Comparison of ENCODE assay signal across 8 cellular contexts in genomic region chr7:100544949-100545635, GRCh38.
DNase-seq lines count a peak whose midpoint lies in the region; TF ChIP-seq lines count a peak whose summit lies in the region.

No MANE protein-coding gene starts in this region.

- H3K36me3 ChIP-seq in NT2/D1 (ENCODE audit: insufficient read depth, insufficient read length, low read length) (peaks cover 6% of the 10 kb centered on the region), parathyroid adenoma (ENCODE audit: control insufficient read depth, insufficient read depth, low read length) (no peaks in the 10 kb centered on the region)

- no peak overlapping the region for H3K4me3 ChIP-seq in NT2/D1 (ENCODE audit: insufficient read length, low read depth)
- H3K4me3 ChIP-seq in epithelial cell of esophagus (ENCODE audit: low read length), result no peak overlapping the region
- H3K4me3 ChIP-seq in parathyroid adenoma (ENCODE audit: low read depth, low read length), result no peak overlapping the region

- H3K4me3 Mint-ChIP-seq in T-helper 1 cell treated with Interleukin-12 subunit alpha and Interleukin-12 subunit beta and Interleukin-4 antibody, amounts not matched to agents 30 μg/mL and 1 μg/mL, for 36 hours, result peak overlapping the region; percentile 64

- DNase-seq in T-helper 1 cell (no peak), NT2/D1 (ENCODE audit: low read depth, low spot score) (no peak), epithelial cell of esophagus (ENCODE audit: low read depth) (peak; percentile 46), NCI-H1105 treated with DMSO at 0.1 percent for 48 hours (lab: John Stamatoyannopoulos, UW) (no peak), HPDE6-E6E7 (ENCODE audit: extremely low spot score) (no peak)
- no peak for DNase-seq in stimulated activated CD4-positive, alpha-beta T cell treated with anti-CD3 and anti-CD28 coated beads, Interleukin-4, amount 100 ng/mL, for 4 hours

- H3K4me1 ChIP-seq in NT2/D1 (ENCODE audit: insufficient read depth, insufficient read length) (peaks cover 5% of the 10 kb centered on the region), parathyroid adenoma (peaks cover 46% of the 10 kb centered on the region)

- H3K4me2 ChIP-seq in parathyroid adenoma (ENCODE audit: low read length), result peak overlapping the region; percentile 5

- peak overlapping the region; percentile 36 for H2AFZ ChIP-seq in parathyroid adenoma

- no peaks in the 10 kb centered on the region for H3K9me3 Mint-ChIP-seq in T-helper 1 cell treated with Interleukin-12 subunit alpha and Interleukin-12 subunit beta and Interleukin-4 antibody, amounts not matched to agents 30 μg/mL and 1 μg/mL, for 36 hours

- peaks cover 10% of the 10 kb centered on the region for H3K79me2 ChIP-seq in parathyroid adenoma

- peaks cover 16% of the 10 kb centered on the region for H3K36me3 Mint-ChIP-seq in T-helper 1 cell treated with Interleukin-12 subunit alpha and Interleukin-12 subunit beta and Interleukin-4 antibody, amounts not matched to agents 30 μg/mL and 1 μg/mL, for 36 hours (ENCODE audit: low read depth)

- peak overlapping the region; percentile 93 for H3K27ac Mint-ChIP-seq in T-helper 1 cell treated with Interleukin-12 subunit alpha and Interleukin-12 subunit beta and Interleukin-4 antibody, amounts not matched to agents 30 μg/mL and 1 μg/mL, for 36 hours

- H3K9me3 ChIP-seq in NT2/D1 (ENCODE audit: insufficient read depth, low read length) (no peaks in the 10 kb centered on the region), parathyroid adenoma (ENCODE audit: control insufficient read depth, low read length) (no peaks in the 10 kb centered on the region)

- H3K27me3 ChIP-seq in NT2/D1 (ENCODE audit: insufficient read depth, insufficient read length), result peaks cover 6% of the 10 kb centered on the region
- H3K27me3 ChIP-seq in parathyroid adenoma (ENCODE audit: control insufficient read depth, insufficient read depth, low read length), result no peaks in the 10 kb centered on the region

- H3K9ac ChIP-seq in NT2/D1 (ENCODE audit: insufficient read length, low read depth), result peak overlapping the region; percentile 36
- H3K9ac ChIP-seq in parathyroid adenoma, result no peak overlapping the region

- peak overlapping the region; percentile 92 for H3K27ac ChIP-seq in parathyroid adenoma

- H3K27me3 Mint-ChIP-seq in T-helper 1 cell treated with Interleukin-12 subunit alpha and Interleukin-12 subunit beta and Interleukin-4 antibody, amounts not matched to agents 30 μg/mL and 1 μg/mL, for 36 hours (ENCODE audit: low read depth), result no peaks in the 10 kb centered on the region

- TF ChIP-seq CTCF in epithelial cell of esophagus (IDR thresholded peaks at IDR 0.05; ENCODE audit: insufficient read depth, low read depth, low read length, missing control alignments), result no peak
- no peak for TF ChIP-seq CTCF in parathyroid adenoma (IDR thresholded peaks at IDR 0.05)

- H3K4me1 Mint-ChIP-seq in T-helper 1 cell treated with Interleukin-12 subunit alpha and Interleukin-12 subunit beta and Interleukin-4 antibody, amounts not matched to agents 30 μg/mL and 1 μg/mL, for 36 hours (ENCODE audit: low read depth), result peaks cover 74% of the 10 kb centered on the region
